ENCODE assay signal across 8 cellular contexts in genomic region chr10:78029294-78030226, GRCh38. TPM values are rescaled to one million over a fixed set of nuclear protein-coding genes. Genes with fewer than 3 reads are reported as not detected.
A peak's percentile ranks its signal among the peaks of the same experiment; 100 is the strongest.
DNase-seq lines count a peak whose midpoint lies in the region; ATAC-seq and TF ChIP-seq lines count a peak whose summit lies in the region.

Gene POLR3A, minus strand, starts transcription at chr10:78029515. Its CDS starts 108 bp downstream, at chr10:78029407.

- peak within 1 kb of the TSS; percentile 97 for H3K4me3 ChIP-seq in ectodermal cell (ENCODE audit: insufficient read depth, low read depth, low read length)
- H3K4me3 ChIP-seq in lower lobe of right lung: peak within 1 kb of the TSS; percentile 95

- peaks cover 49% of the 10 kb centered on the region for H3K4me1 Mint-ChIP-seq in CD4-positive, alpha-beta T cell (ENCODE audit: low read depth)
- peaks cover 37% of the 10 kb centered on the region for H3K4me1 Mint-ChIP-seq in activated CD4-positive, alpha-beta memory T cell treated with anti-CD3 and anti-CD28 coated beads, Interleukin-2, amount 10 ng/mL, durations not matched to agents 7 days and 5 days

- H3K4me3 Mint-ChIP-seq in CD4-positive, alpha-beta T cell: peak within 1 kb of the TSS; percentile 97
- H3K4me3 Mint-ChIP-seq in activated CD4-positive, alpha-beta memory T cell treated with anti-CD3 and anti-CD28 coated beads, Interleukin-2, amount 10 ng/mL, durations not matched to agents 7 days and 5 days: peak within 1 kb of the TSS; percentile 95

- CTCF ChIA-PET in CD4-positive, alpha-beta T cell (lab: Charles Lee): interaction anchor here (0.7 to 1.9 kb wide), 5 partner anchors 14 to 1294 kb away, joined by 3 to 5 read pairs (median 3); no protein-coding TSS in a partner anchor
- CTCF ChIA-PET in activated CD4-positive, alpha-beta memory T cell treated with anti-CD3 and anti-CD28 coated beads, Interleukin-2, amount 10 ng/mL, durations not matched to agents 7 days and 5 days (lab: Charles Lee): interaction anchor here (0.6 to 3.7 kb wide), 9 partner anchors 10 to 1726 kb away, joined by 3 to 19 read pairs (median 4); no protein-coding TSS in a partner anchor

- no peaks in the 10 kb centered on the region for H3K27me3 ChIP-seq in CD4-positive, alpha-beta T cell (ENCODE audit: control insufficient read depth, insufficient read depth, low read length)
- no peaks in the 10 kb centered on the region for H3K27me3 ChIP-seq in ectodermal cell (ENCODE audit: control insufficient read depth, insufficient read depth, low read length, poor library complexity, severe bottlenecking)
- H3K27me3 ChIP-seq in lower lobe of right lung (ENCODE audit: low read depth): no peaks in the 10 kb centered on the region

- H3K27me3 Mint-ChIP-seq in CD4-positive, alpha-beta T cell: no peaks in the 10 kb centered on the region
- no peaks in the 10 kb centered on the region for H3K27me3 Mint-ChIP-seq in activated CD4-positive, alpha-beta memory T cell treated with anti-CD3 and anti-CD28 coated beads, Interleukin-2, amount 10 ng/mL, durations not matched to agents 7 days and 5 days

- intact Hi-C loops in CD4-positive, alpha-beta T cell (cut with DNase I, micrococcal nuclease): loop anchor here (5.0 to 10.0 kb wide), 3 partner anchors 273 to 1418 kb away; partner anchors contain the start of gene ZCCHC24 (in 2 of the 2)
- intact Hi-C loops in lower lobe of right lung (cut with DNase I): no loop called here

- 0 to 1% methylated on average over 35 of the region's 35 CpGs for WGBS in ectodermal cell, 2 experiments

- peak within 1 kb of the TSS; percentile 83 for H3K27ac Mint-ChIP-seq in CD4-positive, alpha-beta T cell
- peak within 1 kb of the TSS; percentile 86 for H3K27ac Mint-ChIP-seq in activated CD4-positive, alpha-beta memory T cell treated with anti-CD3 and anti-CD28 coated beads, Interleukin-2, amount 10 ng/mL, durations not matched to agents 7 days and 5 days

- peak within 1 kb of the TSS; percentile 61 for H3K27ac ChIP-seq in CD4-positive, alpha-beta T cell (ENCODE audit: low read depth, low read length)
- peak within 1 kb of the TSS; percentile 30 for H3K27ac ChIP-seq in ectodermal cell (ENCODE audit: insufficient read depth, low read depth, low read length, poor library complexity, severe bottlenecking)
- H3K27ac ChIP-seq in lower lobe of right lung: peak within 1 kb of the TSS; percentile 59

- no peaks in the 10 kb centered on the region for H3K9me3 Mint-ChIP-seq in CD4-positive, alpha-beta T cell
- no peaks in the 10 kb centered on the region for H3K9me3 Mint-ChIP-seq in activated CD4-positive, alpha-beta memory T cell treated with anti-CD3 and anti-CD28 coated beads, Interleukin-2, amount 10 ng/mL, durations not matched to agents 7 days and 5 days

- TF ChIP-seq CTCF in CD4-positive, alpha-beta T cell (IDR thresholded peaks at IDR 0.05): peak; percentile 72
- TF ChIP-seq CTCF in lower lobe of right lung (IDR thresholded peaks at IDR 0.05): peak; percentile 70

- H3K36me3 ChIP-seq in ectodermal cell (ENCODE audit: control insufficient read depth, insufficient read depth, low read length): peaks cover 9% of the 10 kb centered on the region
- H3K36me3 ChIP-seq in lower lobe of right lung: peaks cover 18% of the 10 kb centered on the region

- peaks cover 51% of the 10 kb centered on the region for H3K36me3 Mint-ChIP-seq in CD4-positive, alpha-beta T cell (ENCODE audit: low read depth)
- H3K36me3 Mint-ChIP-seq in activated CD4-positive, alpha-beta memory T cell treated with anti-CD3 and anti-CD28 coated beads, Interleukin-2, amount 10 ng/mL, durations not matched to agents 7 days and 5 days (ENCODE audit: low read depth): peaks cover 26% of the 10 kb centered on the region

- peak; percentile 58 for ATAC-seq in CD4-positive, alpha-beta T cell (ENCODE audit: poor library complexity)
- ATAC-seq in GM19397 (IDR thresholded peaks at IDR 0.05; ENCODE audit: unreplicated experiment) (peak; percentile 63), HG03571 (IDR thresholded peaks at IDR 0.05; ENCODE audit: unreplicated experiment) (peak; percentile 42), lower lobe of right lung (peak; percentile 84 to 90)

- no peaks in the 10 kb centered on the region for H3K9me3 ChIP-seq in CD4-positive, alpha-beta T cell (ENCODE audit: control insufficient read depth, low read length)
- no peaks in the 10 kb centered on the region for H3K9me3 ChIP-seq in ectodermal cell (ENCODE audit: control insufficient read depth, low read length)
- no peaks in the 10 kb centered on the region for H3K9me3 ChIP-seq in lower lobe of right lung

- DNase-seq in CD4-positive, alpha-beta T cell: peak; percentile 83 to 94 (median 88)
- DNase-seq in NCI-H82 (lab: John Stamatoyannopoulos, UW): peak; percentile 95
- DNase-seq in activated CD4-positive, alpha-beta memory T cell treated with anti-CD3 and anti-CD28 coated beads, Interleukin-2, amount 10 ng/mL, durations not matched to agents 7 days and 5 days: peak; percentile 93
- DNase-seq in lower lobe of right lung: peak; percentile 97
- DNase-seq in stimulated activated CD4-positive, alpha-beta T cell treated with anti-CD3 and anti-CD28 coated beads, TNF-alpha, amount 100 ng/mL, for 24 hours (ENCODE audit: low read depth in 3 of 3): peak; percentile 79 to 88 (median 87)

- H3K4me1 ChIP-seq in ectodermal cell (ENCODE audit: control insufficient read depth, insufficient read depth, low read length) (peaks cover 5% of the 10 kb centered on the region), lower lobe of right lung (peaks cover 27% of the 10 kb centered on the region)

- POLR2A ChIA-PET in CD4-positive, alpha-beta T cell (lab: Charles Lee): interaction anchor here (0.6 to 0.7 kb wide), 2 partner anchors 12 to 722 kb away, joined by 3 read pairs; no protein-coding TSS in a partner anchor
- POLR2A ChIA-PET in activated CD4-positive, alpha-beta memory T cell treated with anti-CD3 and anti-CD28 coated beads, Interleukin-2, amount 10 ng/mL, durations not matched to agents 7 days and 5 days (lab: Charles Lee): interaction anchor here (1.2 to 2.0 kb wide), 2 partner anchors 13 to 273 kb away, joined by 4 to 6 read pairs; no protein-coding TSS in a partner anchor

RNA-seq across cellular contexts. Expression of gene POLR3A, which starts in this region (rescaled TPM):
- total RNA-seq in CD4-positive, alpha-beta T cell: 1 to 10 TPM; 6.7 to 6.9 TPM
- 10 to 100 TPM; 16.6 to 16.8 TPM for total RNA-seq in activated CD4-positive, alpha-beta memory T cell treated with anti-CD3 and anti-CD28 coated beads, Interleukin-2, amount 10 ng/mL, durations not matched to agents 7 days and 5 days
- 25.0 TPM for polyA plus RNA-seq in ectodermal cell (2013, experiment 1 of 4)
- 29.5 TPM for polyA plus RNA-seq in ectodermal cell (2013, experiment 2 of 4)
- polyA plus RNA-seq in ectodermal cell (2013, experiment 3 of 4): 17.2 TPM
- 19.4 TPM for polyA plus RNA-seq in ectodermal cell (2013, experiment 4 of 4)
- total RNA-seq in lower lobe of right lung: 11.2 TPM

Comparison
In these comparisons a context has a peak if more than half of its experiments do, and no peak if none do; other contexts are left out.
1. Peak in every context shown above with its lines: DNase-seq, ATAC-seq, H3K4me3 ChIP-seq and H3K27ac ChIP-seq.